In the genomic region with DNA sequence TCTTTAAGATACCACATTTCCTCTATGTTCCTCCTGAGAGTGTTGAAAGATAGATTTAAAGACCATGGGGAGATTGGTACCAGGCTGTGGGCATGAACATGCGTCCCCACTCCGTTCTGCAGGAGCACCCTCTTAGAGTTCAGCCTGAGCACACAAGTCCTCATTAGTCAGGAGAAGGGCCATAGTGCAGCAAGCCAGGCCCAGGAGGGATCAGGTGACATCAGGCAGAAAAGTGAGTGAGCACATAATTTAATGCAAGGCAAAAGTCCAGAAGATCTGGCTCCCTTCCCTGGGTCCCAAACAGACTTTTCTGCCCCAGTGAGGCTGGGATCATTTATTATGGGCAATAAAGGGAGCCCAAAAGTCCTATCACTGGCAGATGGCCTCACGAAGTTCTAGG, we compare ENCODE assay signal across 26 cellular contexts.
"Had no signal": no experiment of that assay in that cellular context is flagged by ENCODE, and none has a peak within 500 bp of the region (broad histone marks: within the 10 kb centered on the region; RNA-seq: fewer than 3 reads in every experiment).

No MANE protein-coding gene starts in this region.

- H3K4me1 Mint-ChIP-seq: mesothelial cell of epicardium; neural crest cell; stimulated activated effector memory CD8-positive, alpha-beta T cell treated with anti-CD3 and anti-CD28 coated beads, Interleukin-12 subunit alpha, Interleukin-12 subunit beta, amount 100 ng/mL, for 72 hours had no signal

- FAIRE-seq: colon, frontal cortex, keratinocyte, urothelium cell line had no signal

- H3K9me3 ChIP-seq: left lung, mucosa of descending colon, neutrophil, testis had no signal

- H3K27me3 ChIP-seq: neutrophil, testis, upper lobe of left lung had no signal

- H3K36me3 Mint-ChIP-seq: naive B cell; natural killer cell treated with Interleukin-12 subunit alpha and Interleukin-12 subunit beta and Interleukin-15 and Interleukin-18, amount 100 ng/mL, for 72 hours; stimulated activated effector memory CD8-positive, alpha-beta T cell treated with anti-CD3 and anti-CD28 coated beads, Interleukin-12 subunit alpha, Interleukin-12 subunit beta, amount 100 ng/mL, for 72 hours had no signal

- H2AFZ ChIP-seq: parathyroid adenoma had no signal

- ATAC-seq: left lung; mucosa of descending colon; natural killer cell treated with Interleukin-12 subunit alpha and Interleukin-12 subunit beta and Interleukin-15 and Interleukin-18, amount 100 ng/mL, for 72 hours; sciatic nerve; stimulated activated effector memory CD8-positive, alpha-beta T cell treated with anti-CD3 and anti-CD28 coated beads, Interleukin-12 subunit alpha, Interleukin-12 subunit beta, amount 100 ng/mL, for 72 hours; stimulated activated naive CD8-positive, alpha-beta T cell treated with anti-CD3 and anti-CD28 coated beads, Interleukin-15, Interleukin-2, amounts not matched to agents 100 U/mL and 50 U/mL, for 24 hours had no signal

- DNase-seq: dorsolateral prefrontal cortex; effector CD4-positive, alpha-beta T cell; hypothalamus; left lung; mesenchymal stem cell; mucosa of descending colon; naive B cell; stimulated activated CD4-positive, alpha-beta T cell treated with anti-CD3 and anti-CD28 coated beads, Interleukin-2, amount 100 ng/mL, for 24 hours; stimulated activated CD4-positive, alpha-beta T cell treated with anti-CD3 and anti-CD28 coated beads, Interleukin-4, amount 100 ng/mL, for 24 hours; stimulated activated naive CD8-positive, alpha-beta T cell treated with anti-CD3 and anti-CD28 coated beads, Interleukin-15, Interleukin-2, amounts not matched to agents 100 U/mL and 50 U/mL, for 24 hours; substantia nigra; testis; upper lobe of left lung had no signal

- H3K27me3 Mint-ChIP-seq: progenitor cell of endocrine pancreas had no signal

- H3K27ac ChIP-seq: dorsolateral prefrontal cortex, left lung, neutrophil, parathyroid adenoma, testis, tibial nerve, upper lobe of left lung had no signal

- H3K27ac Mint-ChIP-seq: mesothelial cell of epicardium; naive B cell; natural killer cell treated with Interleukin-12 subunit alpha and Interleukin-12 subunit beta and Interleukin-15 and Interleukin-18, amount 100 ng/mL, for 72 hours; progenitor cell of endocrine pancreas; stimulated activated effector memory CD8-positive, alpha-beta T cell treated with anti-CD3 and anti-CD28 coated beads, Interleukin-12 subunit alpha, Interleukin-12 subunit beta, amount 100 ng/mL, for 72 hours had no signal

- H3K4me3 Mint-ChIP-seq: mesothelial cell of epicardium; naive B cell; natural killer cell treated with Interleukin-12 subunit alpha and Interleukin-12 subunit beta and Interleukin-15 and Interleukin-18, amount 100 ng/mL, for 72 hours; neural crest cell; stimulated activated effector memory CD8-positive, alpha-beta T cell treated with anti-CD3 and anti-CD28 coated beads, Interleukin-12 subunit alpha, Interleukin-12 subunit beta, amount 100 ng/mL, for 72 hours had no signal

- H3K4me1 ChIP-seq: left lung, testis, tibial nerve, upper lobe of left lung had no signal

- H3K36me3 ChIP-seq: left lung, neutrophil, tibial nerve, upper lobe of left lung had no signal

- H3K9ac ChIP-seq: parathyroid adenoma had no signal

- H3K4me3 ChIP-seq: dorsolateral prefrontal cortex, left lung, mucosa of descending colon, testis, tibial nerve, upper lobe of left lung had no signal

- H3K79me2 ChIP-seq: parathyroid adenoma had no signal
